ENCODE assay signal across 8 cellular contexts in the genomic region with DNA sequence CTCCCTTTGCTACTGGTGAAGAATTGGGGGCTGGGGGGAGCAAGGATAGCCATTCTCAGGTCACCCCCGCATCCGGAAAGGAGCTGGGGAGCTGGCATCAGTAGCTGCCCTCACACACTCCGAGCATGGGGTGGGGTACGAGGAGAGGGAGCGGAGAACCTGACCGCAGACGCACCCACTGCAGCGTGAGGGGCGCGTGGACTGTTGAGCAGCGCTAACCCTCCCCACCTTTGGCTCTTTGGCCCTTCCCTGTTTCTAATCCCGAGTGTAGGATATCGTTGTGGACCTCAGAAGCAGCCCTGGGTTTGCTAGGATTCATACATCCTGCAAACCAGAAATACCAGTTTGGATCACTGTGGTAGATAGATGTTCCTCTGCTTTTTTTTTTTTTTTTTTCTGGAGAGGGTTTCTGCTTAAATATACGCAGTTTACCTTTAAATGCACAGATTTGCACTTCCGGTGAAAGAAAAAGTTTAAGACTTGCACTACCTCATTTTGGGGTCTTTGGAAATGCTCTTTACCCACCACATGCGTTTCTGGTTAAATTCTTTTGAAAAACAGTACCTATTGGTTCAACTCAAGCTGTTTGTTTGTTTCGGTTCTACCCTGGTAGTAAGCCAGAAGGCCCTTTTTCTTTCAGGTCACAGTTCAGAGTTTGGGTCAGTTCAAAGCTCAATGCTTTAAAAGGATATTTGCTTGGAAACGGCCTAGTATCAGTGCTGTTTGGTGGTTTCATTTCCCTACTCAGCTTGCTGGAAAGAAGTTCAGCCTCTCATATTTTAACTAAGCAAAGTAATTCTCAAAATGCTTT. TPM values are rescaled to one million over a fixed set of nuclear protein-coding genes. Genes with fewer than 3 reads are reported as not detected.
DNase-seq lines count a peak whose midpoint lies in the region; ATAC-seq, FAIRE-seq and TF ChIP-seq lines count a peak whose summit lies in the region.

No MANE protein-coding gene starts in this region.

- peaks cover 46% of the 10 kb centered on the region for H3F3A ChIP-seq in PC-9 (ENCODE audit: insufficient read depth, low read depth)

- in situ Hi-C loops in astrocyte of the spinal cord (cut with HindIII; ENCODE audit: low sequenced_read_pairs), result no loop called here

- peak overlapping the region; percentile 97 for H3K4me3 ChIP-seq in CD4-positive, CD25-positive, alpha-beta regulatory T cell (ENCODE audit: low read depth, low read length)
- H3K4me3 ChIP-seq in PC-9 (peak overlapping the region; percentile 91), astrocyte of the spinal cord (ENCODE audit: low read depth, low read length) (peak overlapping the region; percentile 97), iPS-20b (ENCODE audit: low read length) (peak overlapping the region; percentile 91), small intestine (ENCODE audit: low read depth in 1 of 2, low read length in 2 of 2) (peak overlapping the region; percentile 61 to 72)

- H3K4me2 ChIP-seq in PC-9, result peak overlapping the region; percentile 95

- POLR2A ChIA-PET in PC-9 (lab: Charles Lee; ENCODE audit: unreplicated experiment), result interaction anchor here (0.5 to 0.8 kb wide), 9 partner anchors 15 to 466 kb away, joined by 3 to 15 read pairs (median 3); a partner anchor contains a TSS

- H3K9ac ChIP-seq in iPS-20b (ENCODE audit: low read depth, low read length), result peak overlapping the region; percentile 92

- no peak for FAIRE-seq in small intestine (lab: Jason Lieb, UNC)

- H3K27me3 Mint-ChIP-seq in CD4-positive, CD25-positive, alpha-beta regulatory T cell, result no peaks in the 10 kb centered on the region

- H3K9me3 Mint-ChIP-seq in CD4-positive, CD25-positive, alpha-beta regulatory T cell, result peaks cover 0 to 1% (median 0%) of the 10 kb centered on the region in 7 donors

- peak overlapping the region; percentile 86 to 94 (median 93) for H3K27ac Mint-ChIP-seq in CD4-positive, CD25-positive, alpha-beta regulatory T cell

- intact Hi-C loops in PC-9 (cut with micrococcal nuclease; ENCODE audit: unreplicated experiment), result loop anchor here (1.0 kb wide), 2 partner anchors 59 to 94 kb away; a partner anchor contains a TSS

- H4K20me1 ChIP-seq in PC-9 (ENCODE audit: insufficient read depth), result peaks cover 23% of the 10 kb centered on the region

- no peak for TF ChIP-seq CTCF in PC-9 (conservative IDR thresholded peaks at IDR 0.05)
- TF ChIP-seq CTCF in astrocyte of the spinal cord (IDR thresholded peaks at IDR 0.05; ENCODE audit: low read depth, low read length), result no peak

- peak overlapping the region; percentile 79 for H2AFZ ChIP-seq in PC-9

- BruUV-seq in PC-9 (replicated peaks; lab: Mats Ljungman, UMichigan), result no TSS peak

- H3K4me1 Mint-ChIP-seq in CD4-positive, CD25-positive, alpha-beta regulatory T cell, result peaks cover 34 to 63% (median 46%) of the 10 kb centered on the region in 4 donors

- CTCF ChIA-PET in PC-9 (lab: Charles Lee), result no interaction called here

- peak in 2 of 3 donors; percentile 22 to 60 for DNase-seq in CD4-positive, CD25-positive, alpha-beta regulatory T cell
- DNase-seq in PC-9, result peak; percentile 47 to 56
- DNase-seq in astrocyte of the spinal cord (ENCODE audit: low read depth, low spot score), result peak; percentile 16
- DNase-seq in small intestine, result peak; percentile 77
- no peak for DNase-seq in GM19240 (ENCODE audit: insufficient read length, low spot score)

- peaks cover 56% of the 10 kb centered on the region for H3K79me2 ChIP-seq in PC-9 (ENCODE audit: low read depth)

- no peaks in the 10 kb centered on the region for H3K27me3 ChIP-seq in CD4-positive, CD25-positive, alpha-beta regulatory T cell (ENCODE audit: control insufficient read depth, insufficient read depth, low read length)
- H3K27me3 ChIP-seq in PC-9 (ENCODE audit: insufficient read depth, low read depth) (no peaks in the 10 kb centered on the region), iPS-20b (ENCODE audit: insufficient read depth, low read length) (no peaks in the 10 kb centered on the region), small intestine (ENCODE audit: control insufficient read depth in 2 of 2, insufficient read depth in 2 of 2, low read length in 2 of 2) (no peaks in the 10 kb centered on the region)

- peaks cover 4% of the 10 kb centered on the region for H3K36me3 ChIP-seq in CD4-positive, CD25-positive, alpha-beta regulatory T cell (ENCODE audit: control insufficient read depth, insufficient read depth, low read length)
- H3K36me3 ChIP-seq in PC-9 (ENCODE audit: low read depth) (no peaks in the 10 kb centered on the region), iPS-20b (ENCODE audit: insufficient read depth, low read depth, low read length) (peaks cover 6% of the 10 kb centered on the region; the same call in 1 of the 2 replicates), small intestine (ENCODE audit: control insufficient read depth in 2 of 2, insufficient read depth in 2 of 2, low read length in 2 of 2) (no peaks in the 10 kb centered on the region)

- ATAC-seq in CD4-positive, CD25-positive, alpha-beta regulatory T cell (ENCODE audit: low read depth in 2 of 2), result peak; percentile 6 to 13
- ATAC-seq in GM19351 (IDR thresholded peaks at IDR 0.05; ENCODE audit: unreplicated experiment) (peak; percentile 51), HG03457 (IDR thresholded peaks at IDR 0.05; ENCODE audit: unreplicated experiment) (peak; percentile 38)

- H3K36me3 Mint-ChIP-seq in CD4-positive, CD25-positive, alpha-beta regulatory T cell, result no peaks in the 10 kb centered on the region

- WGBS in small intestine, 3 donors, result 0 to 1% (median 0%) methylated on average over 18 of the region's 18 CpGs

- no peaks in the 10 kb centered on the region for H3K9me3 ChIP-seq in CD4-positive, CD25-positive, alpha-beta regulatory T cell (ENCODE audit: control insufficient read depth in 2 of 2, low read length in 2 of 2)
- H3K9me3 ChIP-seq in PC-9 (ENCODE audit: insufficient read depth, low read depth) (no peaks in the 10 kb centered on the region), iPS-20b (ENCODE audit: insufficient read depth, low read depth, low read length) (no peaks in the 10 kb centered on the region), small intestine (ENCODE audit: control insufficient read depth, low read depth) (no peaks in the 10 kb centered on the region)

- H3K4me1 ChIP-seq in CD4-positive, CD25-positive, alpha-beta regulatory T cell (ENCODE audit: control insufficient read depth, insufficient read depth, low read length, poor library complexity, severe bottlenecking), result peaks cover 58% of the 10 kb centered on the region
- H3K4me1 ChIP-seq in PC-9 (replicated peaks; ENCODE audit: insufficient read depth) (peaks cover 46% of the 10 kb centered on the region), iPS-20b (ENCODE audit: insufficient read depth, low read length) (peaks cover 10% of the 10 kb centered on the region), small intestine (ENCODE audit: control insufficient read depth in 2 of 2, insufficient read depth in 1 of 2, low read depth in 1 of 2, low read length in 1 of 2) (peaks cover 5 to 13% of the 10 kb centered on the region in 2 donors)

- H3K27ac ChIP-seq in CD4-positive, CD25-positive, alpha-beta regulatory T cell (ENCODE audit: insufficient read depth, low read length, poor library complexity, severe bottlenecking), result peak overlapping the region; percentile 85
- peak overlapping the region; percentile 85 for H3K27ac ChIP-seq in PC-9
- peak overlapping the region; percentile 34 for H3K27ac ChIP-seq in iPS-20b (ENCODE audit: low read length)
- peak overlapping the region; percentile 93 to 95 for H3K27ac ChIP-seq in small intestine (ENCODE audit: low read depth in 1 of 2, low read length in 1 of 2)

- peak overlapping the region; percentile 92 to 98 (median 94) for H3K4me3 Mint-ChIP-seq in CD4-positive, CD25-positive, alpha-beta regulatory T cell

- no peaks in the 10 kb centered on the region for H3K9me2 ChIP-seq in PC-9 (ENCODE audit: insufficient read depth)

RNA-seq across cellular contexts. Expression of a gene that starts 0.8 kb away (rescaled TPM):
- 61.2 TPM for total RNA-seq in CD4-positive, CD25-positive, alpha-beta regulatory T cell
- 1 to 10 TPM; 3.2 to 7.7 (median 5.5) TPM for polyA plus RNA-seq in CD4-positive, CD25-positive, alpha-beta regulatory T cell
- total RNA-seq in PC-9 (2021), result 36.1 and 38.0 TPM in 2 replicates
- polyA plus RNA-seq in small intestine, result 10 to 100 TPM in 1 of 3 donors, 1 to 10 TPM in 2; 4.3 to 10.5 (median 8.9) TPM

RNA-seq across cellular contexts. Expression of a gene that starts 33.2 kb away (rescaled TPM):
- total RNA-seq in CD4-positive, CD25-positive, alpha-beta regulatory T cell, result 8.9 TPM
- polyA plus RNA-seq in CD4-positive, CD25-positive, alpha-beta regulatory T cell, result 10 to 100 TPM in 3 of 4 donors, 1 to 10 TPM in 1; 9.1 to 12.7 (median 11.6) TPM
- total RNA-seq in PC-9 (2021), result 2.7 and 2.9 TPM in 2 replicates
- 10 to 100 TPM; 18.9 to 32.2 (median 22.1) TPM for polyA plus RNA-seq in small intestine

Comparison
In these comparisons a context has a peak if more than half of its experiments do, and no peak if none do; other contexts are left out.
1. H3K27ac ChIP-seq: peak in every context shown above with its lines; median percentile 94 in small intestine; 85 in CD4-positive, CD25-positive, alpha-beta regulatory T cell; 85 in PC-9; 34 in iPS-20b.